Comparison of ENCODE assay signal across 8 cellular contexts in genomic region chr17:76497979-76498885, GRCh38. TPM values are rescaled to one million over a fixed set of nuclear protein-coding genes. Genes with fewer than 3 reads are reported as not detected.
A peak's percentile ranks its signal among the peaks of the same experiment; 100 is the strongest.
DNase-seq lines count a peak whose midpoint lies in the region; ATAC-seq and TF ChIP-seq lines count a peak whose summit lies in the region.

No MANE protein-coding gene starts in this region.

- H3K4me1 Mint-ChIP-seq in T-helper 1 cell treated with Interleukin-12 subunit alpha and Interleukin-12 subunit beta and Interleukin-4 antibody, amounts not matched to agents 30 μg/mL and 1 μg/mL, for 36 hours (ENCODE audit: low read depth): peaks cover 56% of the 10 kb centered on the region

- peaks cover 47% of the 10 kb centered on the region for H3K4me1 ChIP-seq in NT2/D1 (ENCODE audit: insufficient read depth, insufficient read length)
- peaks cover 0 to 36% (median 3%) of the 10 kb centered on the region in 4 donors for H3K4me1 ChIP-seq in right lobe of liver

- peak; percentile 63 for TF ChIP-seq POLR2A in right lobe of liver (IDR thresholded peaks at IDR 0.05)

- H3K27me3 ChIP-seq in NT2/D1 (ENCODE audit: insufficient read depth, insufficient read length) (peaks cover 2% of the 10 kb centered on the region), right lobe of liver (no peaks in the 10 kb centered on the region)

- no peak for TF ChIP-seq CTCF in right lobe of liver (IDR thresholded peaks at IDR 0.05)

- H3K27ac Mint-ChIP-seq in T-helper 1 cell treated with Interleukin-12 subunit alpha and Interleukin-12 subunit beta and Interleukin-4 antibody, amounts not matched to agents 30 μg/mL and 1 μg/mL, for 36 hours: peak overlapping the region; percentile 16

- no peaks in the 10 kb centered on the region for H3K27me3 Mint-ChIP-seq in T-helper 1 cell treated with Interleukin-12 subunit alpha and Interleukin-12 subunit beta and Interleukin-4 antibody, amounts not matched to agents 30 μg/mL and 1 μg/mL, for 36 hours (ENCODE audit: low read depth)

- 11% methylated on average over 22 of the region's 31 CpGs for WGBS in right lobe of liver (ENCODE audit: insufficient coverage, low coverage, low lambda C conversion rate, missing lambda C conversion rate)

- H3K36me3 ChIP-seq in NT2/D1 (ENCODE audit: insufficient read depth, insufficient read length, low read length) (peaks cover 35% of the 10 kb centered on the region), right lobe of liver (no peaks in the 10 kb centered on the region)

- DNase-seq in T-helper 1 cell (no peak), NT2/D1 (ENCODE audit: low read depth, low spot score) (no peak), dedifferentiated amniotic fluid mesenchymal stem cell (ENCODE audit: extremely low spot score) (peak; percentile 43), right lobe of liver (peak; percentile 83 to 90 (median 89)), superior temporal gyrus (ENCODE audit: extremely low spot score) (peak; percentile 52), NCI-H2196 treated with DMSO at 0.1 percent for 48 hours (lab: John Stamatoyannopoulos, UW; ENCODE audit: unreplicated experiment) (no peak)
- no peak for DNase-seq in stimulated activated CD4-positive, alpha-beta T cell treated with anti-CD3 and anti-CD28 coated beads, Interleukin-2, amount 100 ng/mL, for 48 hours

- H3K36me3 Mint-ChIP-seq in T-helper 1 cell treated with Interleukin-12 subunit alpha and Interleukin-12 subunit beta and Interleukin-4 antibody, amounts not matched to agents 30 μg/mL and 1 μg/mL, for 36 hours (ENCODE audit: low read depth): peaks cover 9% of the 10 kb centered on the region

- H3K9me3 ChIP-seq in NT2/D1 (ENCODE audit: insufficient read depth, low read length): no peaks in the 10 kb centered on the region
- no peaks in the 10 kb centered on the region for H3K9me3 ChIP-seq in right lobe of liver

- no peaks in the 10 kb centered on the region for H3K9me3 Mint-ChIP-seq in T-helper 1 cell treated with Interleukin-12 subunit alpha and Interleukin-12 subunit beta and Interleukin-4 antibody, amounts not matched to agents 30 μg/mL and 1 μg/mL, for 36 hours

- ATAC-seq in right lobe of liver: peak; percentile 67 to 77 (median 76)

- H3K4me3 Mint-ChIP-seq in T-helper 1 cell treated with Interleukin-12 subunit alpha and Interleukin-12 subunit beta and Interleukin-4 antibody, amounts not matched to agents 30 μg/mL and 1 μg/mL, for 36 hours: peak overlapping the region; percentile 91

- H3K4me3 ChIP-seq in NT2/D1 (ENCODE audit: insufficient read length, low read depth) (no peak overlapping the region), right lobe of liver (peak overlapping the region in 2 of 3 donors; percentile 26 to 38)

- intact Hi-C loops in right lobe of liver (cut with DNase I): no loop called here

- H3K9ac ChIP-seq in NT2/D1 (ENCODE audit: insufficient read length, low read depth): peak overlapping the region; percentile 71

- peak overlapping the region; percentile 63 to 90 (median 78) for H3K27ac ChIP-seq in right lobe of liver

RNA-seq across cellular contexts. Expression of gene RHBDF2, which starts 3.0 kb away (rescaled TPM):
- total RNA-seq in right lobe of liver: 10 to 100 TPM in 3 of 6 experiments, 1 to 10 TPM in 3; 7.1 to 18.6 (median 11.0) TPM

RNA-seq across cellular contexts. Expression of gene AANAT, which starts 30.8 kb away (rescaled TPM):
- not detected for total RNA-seq in right lobe of liver

RNA-seq across cellular contexts. Expression of gene CYGB, which starts 39.3 kb away (rescaled TPM):
- 1 to 10 TPM; 1.8 to 4.1 (median 3.1) TPM for total RNA-seq in right lobe of liver

RNA-seq across cellular contexts. Expression of gene PRCD, which starts 41.6 kb away (rescaled TPM):
- total RNA-seq in right lobe of liver: 1 to 10 TPM in 1 of 6 experiments, under 1 TPM in 2, not detected in 3; 0.12 to 1.3 (median 0.22) TPM

RNA-seq across cellular contexts. Expression of gene UBE2O, which starts 45.3 kb away (rescaled TPM):
- total RNA-seq in right lobe of liver: 10 to 100 TPM in 5 of 6 experiments, 1 to 10 TPM in 1; 10.0 to 12.9 (median 12.0) TPM

Comparison
In these comparisons a context has a peak if more than half of its experiments do, and no peak if none do; other contexts are left out.
1. DNase-seq: peak in dedifferentiated amniotic fluid mesenchymal stem cell (single experiment), right lobe of liver (3 of 3) and superior temporal gyrus (single experiment); none in T-helper 1 cell (0 of 5), NT2/D1 (single experiment), stimulated activated CD4-positive, alpha-beta T cell treated with anti-CD3 and anti-CD28 coated beads, Interleukin-2, amount 100 ng/mL, for 48 hours (0 of 2) and NCI-H2196 treated with DMSO at 0.1 percent for 48 hours (single experiment).